ENCODE assay signal across 8 cellular contexts in genomic region chr16:23679274-23679985, GRCh38. TPM values are rescaled to one million over a fixed set of nuclear protein-coding genes. Genes with fewer than 3 reads are reported as not detected.
DNase-seq lines count a peak whose midpoint lies in the region; ATAC-seq and TF ChIP-seq lines count a peak whose summit lies in the region.

No MANE protein-coding gene starts in this region.

- peaks cover 51% of the 10 kb centered on the region for H3K79me2 ChIP-seq in fibroblast of lung (ENCODE audit: control insufficient read depth, insufficient read depth, low read length)

- no peaks in the 10 kb centered on the region for H3K27me3 Mint-ChIP-seq in activated CD4-positive, alpha-beta T cell treated with anti-CD3 and anti-CD28 coated beads for 36 hours
- H3K27me3 Mint-ChIP-seq in T-helper 17 cell (no peaks in the 10 kb centered on the region), progenitor cell of endocrine pancreas (no peaks in the 10 kb centered on the region)

- peaks cover 11% of the 10 kb centered on the region; the same call in 1 of the 2 replicates for H3K9me1 ChIP-seq in IMR-90 (ENCODE audit: insufficient read depth, low read length)

- H3K4me3 ChIP-seq in IMR-90 (ENCODE audit: insufficient read depth, low read depth, low read length) (peak overlapping the region; percentile 50), fibroblast of lung (replicated peaks in 1 of 4; ENCODE audit: control extremely low read depth in 1 of 4, insufficient read depth in 1 of 4, low read depth in 3 of 4, low read length in 4 of 4) (peak overlapping the region; percentile 67 to 91 (median 78))

- peak overlapping the region; percentile 64 for H3K27ac ChIP-seq in IMR-90 (ENCODE audit: insufficient read depth, low read length)
- peak overlapping the region; percentile 67 for H3K27ac ChIP-seq in fibroblast of lung (ENCODE audit: insufficient read depth, low read length)

- peak overlapping the region; percentile 46 to 68 for H4K8ac ChIP-seq in IMR-90 (ENCODE audit: low read depth in 2 of 2, low read length in 2 of 2)

- H3K4me1 Mint-ChIP-seq in activated CD4-positive, alpha-beta T cell treated with anti-CD3 and anti-CD28 coated beads for 36 hours: peaks cover 16% of the 10 kb centered on the region
- H3K4me1 Mint-ChIP-seq in T-helper 17 cell (peaks cover 18% of the 10 kb centered on the region), progenitor cell of endocrine pancreas (ENCODE audit: low read depth) (peaks cover 15% of the 10 kb centered on the region)

- H3K23ac ChIP-seq in IMR-90 (ENCODE audit: low read depth, low read length): peak overlapping the region; percentile 92

- H3K27ac Mint-ChIP-seq in activated CD4-positive, alpha-beta T cell treated with anti-CD3 and anti-CD28 coated beads for 36 hours: peak overlapping the region; percentile 60
- H3K27ac Mint-ChIP-seq in T-helper 17 cell: peak overlapping the region; percentile 43
- H3K27ac Mint-ChIP-seq in progenitor cell of endocrine pancreas: peak overlapping the region; percentile 78

- no peak for TF ChIP-seq POLR2A in IMR-90 (IDR thresholded peaks at IDR 0.05; ENCODE audit: low read depth, low read length)

- H3K9ac ChIP-seq in IMR-90 (ENCODE audit: low read depth, low read length) (peak overlapping the region; percentile 61; the same call in 1 of the 2 replicates), fibroblast of lung (ENCODE audit: insufficient read depth, low read length) (peak overlapping the region; percentile 45)

- DNase-seq in activated CD4-positive, alpha-beta T cell treated with anti-CD3 and anti-CD28 coated beads for 36 hours: peak; percentile 51
- no peak for DNase-seq in activated CD4-positive, alpha-beta T cell treated with anti-CD3 and anti-CD28 coated beads, Interleukin-2, amount 50 U/mL, for 1 hour
- DNase-seq in IMR-90: peak; percentile 57
- no peak for DNase-seq in T-helper 17 cell
- peak; percentile 44 to 67 for DNase-seq in fibroblast of lung (ENCODE audit: low read depth in 2 of 2)
- no peak for DNase-seq in progenitor cell of endocrine pancreas (ENCODE audit: low spot score, unreplicated experiment)
- DNase-seq in occipital lobe (lab: John Stamatoyannopoulos, UW): no peak

- H2AFZ ChIP-seq in IMR-90 (replicated peaks; ENCODE audit: low read length, poor library complexity) (peak overlapping the region; percentile 87), fibroblast of lung (ENCODE audit: low read length) (no peak overlapping the region)

- TF ChIP-seq RAD21 in IMR-90 (IDR thresholded peaks at IDR 0.05; ENCODE audit: low read length): no peak

- no TSS peak for BruUV-seq in IMR-90 (replicated peaks; lab: Mats Ljungman, UMichigan)

- H3K18ac ChIP-seq in IMR-90 (ENCODE audit: low read depth, low read length): no peak overlapping the region

- H3K4me1 ChIP-seq in IMR-90 (ENCODE audit: control insufficient read depth, insufficient read depth, low read length) (peaks cover 15% of the 10 kb centered on the region), fibroblast of lung (ENCODE audit: control insufficient read depth, extremely low read depth, insufficient read depth, low read length) (peaks cover 22% of the 10 kb centered on the region)

- peaks cover 44% of the 10 kb centered on the region for H3K36me3 Mint-ChIP-seq in activated CD4-positive, alpha-beta T cell treated with anti-CD3 and anti-CD28 coated beads for 36 hours (ENCODE audit: low read depth)
- H3K36me3 Mint-ChIP-seq in T-helper 17 cell (ENCODE audit: low read depth): peaks cover 2% of the 10 kb centered on the region
- H3K36me3 Mint-ChIP-seq in progenitor cell of endocrine pancreas (ENCODE audit: insufficient read depth): peaks cover 10% of the 10 kb centered on the region

- H2BK5ac ChIP-seq in IMR-90 (ENCODE audit: low read depth, low read length, poor library complexity, severe bottlenecking): peak overlapping the region; percentile 44

- H3K36me3 ChIP-seq in IMR-90 (ENCODE audit: control insufficient read depth, insufficient read depth, low read length) (peaks cover 17% of the 10 kb centered on the region), fibroblast of lung (ENCODE audit: control insufficient read depth, insufficient read depth, low read length) (peaks cover 10% of the 10 kb centered on the region)

- in situ Hi-C loops in IMR-90 (cut with MboI; ENCODE audit: low sequenced_read_pairs): loop anchor here (25.0 kb wide), 1 partner anchor 833 kb away; no protein-coding TSS in a partner anchor

- peak overlapping the region; percentile 87 for H3K4me2 ChIP-seq in IMR-90 (ENCODE audit: low read depth, low read length)
- H3K4me2 ChIP-seq in fibroblast of lung (ENCODE audit: extremely low read depth, insufficient read depth, low read length): peak overlapping the region; percentile 94

- H3K9me3 Mint-ChIP-seq in activated CD4-positive, alpha-beta T cell treated with anti-CD3 and anti-CD28 coated beads for 36 hours (ENCODE audit: low read depth): no peaks in the 10 kb centered on the region
- no peaks in the 10 kb centered on the region for H3K9me3 Mint-ChIP-seq in progenitor cell of endocrine pancreas (ENCODE audit: low read depth)

- H2AK9ac ChIP-seq in IMR-90 (replicated peaks; ENCODE audit: low read depth, low read length, poor library complexity): peak overlapping the region; percentile 99

- H2BK20ac ChIP-seq in IMR-90 (ENCODE audit: low read depth, low read length): peak overlapping the region; percentile 5; the same call in 1 of the 2 replicates

- dilution Hi-C loops in IMR-90 (cut with HindIII; ENCODE audit: low sequenced_read_pairs, unreplicated experiment): no loop called here

- H3K4me3 Mint-ChIP-seq in activated CD4-positive, alpha-beta T cell treated with anti-CD3 and anti-CD28 coated beads for 36 hours: peak overlapping the region; percentile 95
- H3K4me3 Mint-ChIP-seq in T-helper 17 cell: peak overlapping the region; percentile 87
- peak overlapping the region; percentile 85 for H3K4me3 Mint-ChIP-seq in progenitor cell of endocrine pancreas (ENCODE audit: low read depth)

- intact Hi-C loops in activated CD4-positive, alpha-beta T cell treated with anti-CD3 and anti-CD28 coated beads for 36 hours (cut with DNase I, micrococcal nuclease): loop anchor here (2.0 to 10.0 kb wide), 3 partner anchors 39 to 985 kb away; partner anchors contain the start of genes DCTN5 (in 1 of the 2) and PALB2 (in 1 of the 2)
- intact Hi-C loops in IMR-90 (cut with micrococcal nuclease): loop anchor here (2.0 kb wide), 2 partner anchors 49 to 357 kb away; no protein-coding TSS in a partner anchor

- H4K5ac ChIP-seq in IMR-90 (ENCODE audit: low read depth, low read length): no peak overlapping the region

- H3K9me3 ChIP-seq in IMR-90 (ENCODE audit: control insufficient read depth, insufficient read depth, low read length) (no peaks in the 10 kb centered on the region), T-helper 17 cell (ENCODE audit: control insufficient read depth, low read length, poor library complexity, severe bottlenecking) (no peaks in the 10 kb centered on the region), fibroblast of lung (ENCODE audit: control insufficient read depth, insufficient read depth, low read depth, low read length) (no peaks in the 10 kb centered on the region)

- H2BK120ac ChIP-seq in IMR-90 (ENCODE audit: low read depth, low read length): 0 out of 2 replicates have a peak overlapping the region, but pooled peaks have one; percentile 33

- H2BK15ac ChIP-seq in IMR-90 (ENCODE audit: low read depth, low read length): no peak overlapping the region

- peak; percentile 28 for ATAC-seq in activated CD4-positive, alpha-beta T cell treated with anti-CD3 and anti-CD28 coated beads for 36 hours
- ATAC-seq in IMR-90 (ENCODE audit: low read depth) (peak; percentile 32), T-helper 17 cell (no peak), GM21423 (IDR thresholded peaks at IDR 0.05; ENCODE audit: unreplicated experiment) (no peak)

- H3K14ac ChIP-seq in IMR-90 (replicated peaks; ENCODE audit: low read depth, low read length): peak overlapping the region; percentile 74

- peaks cover 19 to 59% of the 10 kb centered on the region in 2 experiments for H3K79me1 ChIP-seq in IMR-90 (ENCODE audit: low read depth in 1 of 2, low read length in 2 of 2)

- CTCF ChIA-PET in activated CD4-positive, alpha-beta T cell treated with anti-CD3 and anti-CD28 coated beads for 36 hours (lab: Charles Lee): interaction anchor here (0.7 to 1.2 kb wide), 5 partner anchors 11 to 357 kb away, joined by 3 to 5 read pairs (median 3); no protein-coding TSS in a partner anchor
- CTCF ChIA-PET in IMR-90 (lab: Yijun Ruan, JAX): interaction anchor here (0.6 to 2.9 kb wide), 2 partner anchors 11 to 16 kb away, joined by 3 to 7 read pairs; no protein-coding TSS in a partner anchor

- H3K4ac ChIP-seq in IMR-90 (ENCODE audit: low read depth, low read length): peak overlapping the region; percentile 80

- H4K20me1 ChIP-seq in IMR-90 (ENCODE audit: insufficient read depth, low read length) (peaks cover 29% of the 10 kb centered on the region), fibroblast of lung (ENCODE audit: control insufficient read depth, extremely low read depth, insufficient read depth, low read length) (no peaks in the 10 kb centered on the region)

- POLR2A ChIA-PET in activated CD4-positive, alpha-beta T cell treated with anti-CD3 and anti-CD28 coated beads for 36 hours (lab: Charles Lee): interaction anchor here (0.5 to 1.8 kb wide), 4 partner anchors 11 to 120 kb away, joined by 3 to 7 read pairs (median 4); partner anchors contain the start of genes DCTN5 and PALB2
- POLR2A ChIA-PET in IMR-90 (lab: Charles Lee; ENCODE audit: unreplicated experiment): interaction anchor here (0.5 kb wide), 1 partner anchor 122 kb away, joined by 3 read pairs; the partner anchor contains the start of genes EARS2 and UBFD1

- peak overlapping the region; percentile 85 for H4K91ac ChIP-seq in IMR-90 (ENCODE audit: insufficient read depth, low read depth, low read length)

- TF ChIP-seq CTCF in IMR-90 (conservative IDR thresholded peaks at IDR 0.05; ENCODE audit: low read depth, low read length): no peak
- no peak for TF ChIP-seq CTCF in fibroblast of lung (conservative IDR thresholded peaks at IDR 0.05 in 1 of 2, IDR thresholded peaks at IDR 0.05 in 1 of 2; ENCODE audit: low read depth in 1 of 2, low read length in 2 of 2)
- no peak for TF ChIP-seq CTCF in progenitor cell of endocrine pancreas (IDR thresholded peaks at IDR 0.05; ENCODE audit: unreplicated experiment)

- 3% methylated on average over 13 of the region's 24 CpGs; no CpG with 5 or more reads in 1 of the 2 experiments for WGBS in IMR-90 (ENCODE audit: extremely low coverage in 2 of 2, insufficient read length in 1 of 2), 2 experiments

- peak overlapping the region; percentile 85 for H2AK5ac ChIP-seq in IMR-90 (ENCODE audit: low read depth, low read length)

- H3K56ac ChIP-seq in IMR-90 (ENCODE audit: extremely low read depth, insufficient read depth, low read length): peak overlapping the region; percentile 68

- H3K27me3 ChIP-seq in IMR-90 (ENCODE audit: control insufficient read depth, insufficient read depth, low read length) (no peaks in the 10 kb centered on the region), fibroblast of lung (ENCODE audit: control insufficient read depth, insufficient read depth, low read length) (no peaks in the 10 kb centered on the region)

RNA-seq across cellular contexts. Expression of gene PLK1, which starts 0.7 kb away (rescaled TPM):
- total RNA-seq in activated CD4-positive, alpha-beta T cell treated with anti-CD3 and anti-CD28 coated beads for 36 hours: 100 to 1,000 TPM in 1 of 2 experiments, 10 to 100 TPM in 1; 91.4 to 120 TPM
- 19.4 and 20.0 TPM in 2 replicates for total RNA-seq in IMR-90 (2012; rRNA removed)
- 59.0 and 67.8 TPM in 2 replicates for polyA plus RNA-seq in IMR-90 (2012; rRNA removed)
- polyA plus RNA-seq in IMR-90 (2012; cell fraction: cytosol; rRNA removed): 37.4 and 47.0 TPM in 2 replicates
- 45.1 and 98.3 TPM in 2 replicates for polyA plus RNA-seq in IMR-90 (2012; cell fraction: nucleus; rRNA removed; ENCODE audit: low replicate concordance)
- total RNA-seq in T-helper 17 cell: 1 to 10 TPM in 1 of 2 donors, under 1 TPM in 1; 0.60 to 1.7 TPM
- total RNA-seq in fibroblast of lung: 0.77 and 6.3 TPM in 2 replicates
- polyA plus RNA-seq in fibroblast of lung: 16.2 and 84.4 TPM in 2 replicates
- polyA plus RNA-seq in fibroblast of lung (2012): 12.8 and 67.6 TPM in 2 replicates
- 22.7 and 151 TPM in 2 replicates for polyA minus RNA-seq in fibroblast of lung (ENCODE audit: low replicate concordance)
- total RNA-seq in progenitor cell of endocrine pancreas: 30.4 and 36.2 TPM in 2 replicates
- total RNA-seq in occipital lobe: 1.1 TPM

RNA-seq across cellular contexts. Expression of gene ERN2, which starts 33.6 kb away (rescaled TPM):
- not detected for total RNA-seq in activated CD4-positive, alpha-beta T cell treated with anti-CD3 and anti-CD28 coated beads for 36 hours
- total RNA-seq in IMR-90 (2012; rRNA removed) (0.54 TPM in 1 of 2 replicates, not detected in the other), T-helper 17 cell (not detected), fibroblast of lung (under 0.01 and 0.83 TPM in 2 replicates), progenitor cell of endocrine pancreas (0.60 and 0.71 TPM in 2 replicates), occipital lobe (not detected)
- polyA plus RNA-seq in IMR-90 (2012; rRNA removed) (0.39 and 0.60 TPM in 2 replicates), fibroblast of lung (0.07 TPM in 1 of 2 replicates, not detected in the other)
- 0.04 and 0.42 TPM in 2 replicates for polyA plus RNA-seq in IMR-90 (2012; cell fraction: cytosol; rRNA removed)
- polyA plus RNA-seq in IMR-90 (2012; cell fraction: nucleus; rRNA removed; ENCODE audit: low replicate concordance): 0.21 and 0.53 TPM in 2 replicates
- polyA plus RNA-seq in fibroblast of lung (2012): not detected in 2 replicates
- not detected in 2 replicates for polyA minus RNA-seq in fibroblast of lung (ENCODE audit: low replicate concordance)

RNA-seq across cellular contexts. Expression of gene DCTN5, which starts 38.2 kb away (rescaled TPM):
- total RNA-seq in activated CD4-positive, alpha-beta T cell treated with anti-CD3 and anti-CD28 coated beads for 36 hours: 10 to 100 TPM; 47.1 to 55.8 TPM
- total RNA-seq in IMR-90 (2012; rRNA removed) (111 and 121 TPM in 2 replicates), T-helper 17 cell (10 to 100 TPM; 44.5 to 65.0 TPM), fibroblast of lung (28.8 and 39.6 TPM in 2 replicates), progenitor cell of endocrine pancreas (79.8 and 88.9 TPM in 2 replicates), occipital lobe (73.6 TPM)
- polyA plus RNA-seq in IMR-90 (2012; rRNA removed) (43.3 and 49.6 TPM in 2 replicates), fibroblast of lung (96.7 and 118 TPM in 2 replicates)
- 10.9 and 13.9 TPM in 2 replicates for polyA plus RNA-seq in IMR-90 (2012; cell fraction: cytosol; rRNA removed)
- 14.4 and 61.6 TPM in 2 replicates for polyA plus RNA-seq in IMR-90 (2012; cell fraction: nucleus; rRNA removed; ENCODE audit: low replicate concordance)
- 46.6 and 64.5 TPM in 2 replicates for polyA plus RNA-seq in fibroblast of lung (2012)
- 76.8 and 129 TPM in 2 replicates for polyA minus RNA-seq in fibroblast of lung (ENCODE audit: low replicate concordance)

RNA-seq across cellular contexts. Expression of gene PALB2, which starts 38.3 kb away (rescaled TPM):
- total RNA-seq in activated CD4-positive, alpha-beta T cell treated with anti-CD3 and anti-CD28 coated beads for 36 hours: 10 to 100 TPM; 23.1 to 23.5 TPM
- total RNA-seq in IMR-90 (2012; rRNA removed) (8.6 and 11.7 TPM in 2 replicates), T-helper 17 cell (1 to 10 TPM; 8.2 to 8.7 TPM), fibroblast of lung (8.1 and 9.2 TPM in 2 replicates), progenitor cell of endocrine pancreas (21.0 TPM in 2 replicates), occipital lobe (12.0 TPM)
- polyA plus RNA-seq in IMR-90 (2012; rRNA removed) (3.1 and 4.1 TPM in 2 replicates), fibroblast of lung (7.7 and 7.9 TPM in 2 replicates)
- polyA plus RNA-seq in IMR-90 (2012; cell fraction: cytosol; rRNA removed): 0.63 and 0.70 TPM in 2 replicates
- 1.1 and 5.1 TPM in 2 replicates for polyA plus RNA-seq in IMR-90 (2012; cell fraction: nucleus; rRNA removed; ENCODE audit: low replicate concordance)
- polyA plus RNA-seq in fibroblast of lung (2012): 7.5 and 7.7 TPM in 2 replicates
- 3.7 and 8.5 TPM in 2 replicates for polyA minus RNA-seq in fibroblast of lung (ENCODE audit: low replicate concordance)

Comparison
In these comparisons a context has a peak if more than half of its experiments do, and no peak if none do; other contexts are left out.
1. DNase-seq: peak in activated CD4-positive, alpha-beta T cell treated with anti-CD3 and anti-CD28 coated beads for 36 hours (single experiment), IMR-90 (single experiment) and fibroblast of lung (2 of 2); none in activated CD4-positive, alpha-beta T cell treated with anti-CD3 and anti-CD28 coated beads, Interleukin-2, amount 50 U/mL, for 1 hour (single experiment), T-helper 17 cell (0 of 3), progenitor cell of endocrine pancreas (single experiment) and occipital lobe (single experiment).
2. ATAC-seq: peak in activated CD4-positive, alpha-beta T cell treated with anti-CD3 and anti-CD28 coated beads for 36 hours (single experiment) and IMR-90 (single experiment); none in T-helper 17 cell (single experiment) and GM21423 (single experiment).
3. Peak in every context shown above with its lines, with median percentiles within 50 percentile points of each other: H3K27ac Mint-ChIP-seq and H3K4me3 Mint-ChIP-seq.